Comparison of ENCODE assay signal across 16 cellular contexts in genomic region chr6:97841763-97842162, GRCh38.
"Had no signal": no experiment of that assay in that cellular context is flagged by ENCODE, and none has a peak within 500 bp of the region (broad histone marks: within the 10 kb centered on the region; RNA-seq: fewer than 3 reads in every experiment).

No MANE protein-coding gene starts in this region.

- DNase-seq: activated naive CD8-positive, alpha-beta T cell treated with anti-CD3 and anti-CD28 coated beads, Interleukin-2, amount 10 ng/mL, durations not matched to agents 7 days and 5 days; cerebellar nuclear complex; effector CD8-positive, alpha-beta T cell; foreskin keratinocyte; glutamatergic neuron; hypothalamus; kidney glomerular epithelial cell; retina; stimulated activated CD4-positive, alpha-beta T cell treated with anti-CD3 and anti-CD28 coated beads, Interleukin-4, amount 100 ng/mL, for 4 hours; stimulated activated CD8-positive, alpha-beta memory T cell treated with anti-CD3 and anti-CD28 coated beads, Interleukin-4, amount 100 ng/mL, for 48 hours; stimulated activated naive CD4-positive, alpha-beta T cell treated with Interleukin-2 at 50 U/mL for 16 hours; T-cell; T-helper 9 cell had no signal

- H3K9me3 ChIP-seq: breast epithelium had no signal

- H3K36me3 ChIP-seq: breast epithelium had no signal

- H3K27ac ChIP-seq: breast epithelium, foreskin keratinocyte, skin epidermis had no signal

- H3K4me1 ChIP-seq: breast epithelium, foreskin keratinocyte had no signal

- H3K27me3 ChIP-seq: breast epithelium, foreskin keratinocyte had no signal

- ATAC-seq: foreskin keratinocyte; natural killer cell treated with Interleukin-12 subunit alpha and Interleukin-12 subunit beta and Interleukin-15 and Interleukin-18, amount 100 ng/mL, for 72 hours; T-cell had no signal

- H3K4me3 ChIP-seq: breast epithelium, skin epidermis had no signal
